Comparison of ENCODE assay signal across 21 cellular contexts in genomic region chr5:67814569-67815311, GRCh38.
DNase-seq lines count a peak whose midpoint lies in the region; ATAC-seq and TF ChIP-seq lines count a peak whose summit lies in the region.
"Had no signal": no experiment of that assay in that cellular context is flagged by ENCODE, and none has a peak within 500 bp of the region (broad histone marks: within the 10 kb centered on the region; RNA-seq: fewer than 3 reads in every experiment).

No MANE protein-coding gene starts in this region.

- intact Hi-C loops in ascending aorta (cut with DNase I), result no loop called here
- intact Hi-C loops in gastrocnemius medialis (cut with DNase I; ENCODE audit: low total_unique reads), result no loop called here
- intact Hi-C loops in left lung (cut with DNase I), result no loop called here

- H3K4me3 ChIP-seq in ascending aorta (no peak overlapping the region), gastrocnemius medialis (no peak overlapping the region), left lung (no peak overlapping the region)
- H3K4me3 ChIP-seq: cardiac muscle cell, lung had no signal

- H3K27ac ChIP-seq in ascending aorta (peak overlapping the region; percentile 19 to 45), gastrocnemius medialis (peak overlapping the region; percentile 27 to 55 (median 50)), left lung (no peak overlapping the region)
- H3K27ac ChIP-seq: cardiac muscle cell had no signal

- H3K9me3 ChIP-seq in ascending aorta, result no peaks in the 10 kb centered on the region
- no peaks in the 10 kb centered on the region for H3K9me3 ChIP-seq in gastrocnemius medialis
- no peaks in the 10 kb centered on the region for H3K9me3 ChIP-seq in left lung

- TF ChIP-seq POLR2A in gastrocnemius medialis (IDR thresholded peaks at IDR 0.05), result no peak

- H3K27me3 ChIP-seq in ascending aorta (no peaks in the 10 kb centered on the region), gastrocnemius medialis (no peaks in the 10 kb centered on the region), left lung (no peaks in the 10 kb centered on the region)
- H3K27me3 ChIP-seq: cardiac muscle cell had no signal

- H3K36me3 ChIP-seq in ascending aorta (no peaks in the 10 kb centered on the region), gastrocnemius medialis (no peaks in the 10 kb centered on the region), left lung (no peaks in the 10 kb centered on the region)
- H3K36me3 ChIP-seq: cardiac muscle cell had no signal

- ATAC-seq in GM21381 (IDR thresholded peaks at IDR 0.05; ENCODE audit: unreplicated experiment) (peak; percentile 49), gastrocnemius medialis (no peak), HG02938 (IDR thresholded peaks at IDR 0.05; ENCODE audit: unreplicated experiment) (no peak), left lung (no peak)
- ATAC-seq: esophagus mucosa; stimulated activated memory B cell treated with anti-CD40 and anti-IgM and Interleukin-4, amounts not matched to agents 10 μg/mL and 1 μg/mL and 100 μg/mL, for 72 hours had no signal

- TF ChIP-seq CTCF in ascending aorta (IDR thresholded peaks at IDR 0.05) (no peak), gastrocnemius medialis (IDR thresholded peaks at IDR 0.05 in 4 of 5, conservative IDR thresholded peaks at IDR 0.05 in 1 of 5) (no peak), left lung (IDR thresholded peaks at IDR 0.05) (no peak)

- H3K4me1 ChIP-seq in ascending aorta (peaks cover 8 to 25% of the 10 kb centered on the region in 2 donors), gastrocnemius medialis (peaks cover 11 to 27% of the 10 kb centered on the region in 2 donors), left lung (no peaks in the 10 kb centered on the region)

- in situ Hi-C loops in gastrocnemius medialis (cut with MboI; ENCODE audit: low sequenced_read_pairs in 4 of 4), result loop anchor here in 2 of 4 donors (25.0 kb wide), 3 partner anchors 327 to 577 kb away; no protein-coding TSS in a partner anchor

- DNase-seq in Kasumi-1 (lab: John Stamatoyannopoulos, UW) (peak; percentile 2 to 22), ascending aorta (ENCODE audit: low spot score in 2 of 2) (no peak), gastrocnemius medialis (no peak), middle frontal gyrus (ENCODE audit: extremely low spot score, low spot score) (no peak), left lung (no peak), NCI-H187 (lab: John Stamatoyannopoulos, UW) (no peak)
- DNase-seq: activated CD4-positive, alpha-beta T cell treated with anti-CD3 and anti-CD28 coated beads, Interleukin-2, amount 10 ng/mL, durations not matched to agents 7 days and 5 days; activated CD8-positive, alpha-beta memory T cell treated with anti-CD3 and anti-CD28 coated beads, Interleukin-2, amount 50 U/mL, for 4 hours; activated gamma-delta T cell; H7; NCI-H1092; NCI-H2107; NCI-H510A treated with DMSO at 0.1 percent for 48 hours; SW 1271; trophoblast cell had no signal

Comparison
In these comparisons a context has a peak if more than half of its experiments do, and no peak if none do; other contexts are left out.
1. DNase-seq: peak in Kasumi-1 (2 of 2); none in ascending aorta (0 of 2), gastrocnemius medialis (0 of 2), middle frontal gyrus (single experiment), left lung (0 of 2) and NCI-H187 (0 of 2).
2. H3K27ac ChIP-seq: peak in ascending aorta (2 of 2) and gastrocnemius medialis (4 of 4); none in left lung (0 of 2).